In genomic region chr2:200212862-200213425, GRCh38 we compare ENCODE assay signal across 19 cellular contexts.
"Had no signal": no experiment of that assay in that cellular context is flagged by ENCODE, and none has a peak within 500 bp of the region (broad histone marks: within the 10 kb centered on the region; RNA-seq: fewer than 3 reads in every experiment).

No MANE protein-coding gene starts in this region.

- H3K9me3 ChIP-seq: heart right ventricle, mucosa of descending colon, prostate gland, spleen, upper lobe of left lung had no signal

- DNase-seq: activated naive CD8-positive, alpha-beta T cell treated with anti-CD3 and anti-CD28 coated beads, Interleukin-2, amount 10 ng/mL, durations not matched to agents 7 days and 5 days; anterior cingulate cortex; cortex of kidney; effector memory CD4-positive, alpha-beta T cell; heart right ventricle; mucosa of descending colon; natural killer cell; occipital lobe; right cardiac atrium; spleen; stimulated activated naive CD8-positive, alpha-beta T cell treated with anti-CD3 and anti-CD28 coated beads, Interleukin-15, amount 100 ng/mL, for 72 hours; T-cell; T-helper 9 cell; upper lobe of left lung had no signal

- H3K4me3 Mint-ChIP-seq: activated naive CD8-positive, alpha-beta T cell treated with anti-CD3 and anti-CD28 coated beads, Interleukin-2, amount 10 ng/mL, durations not matched to agents 7 days and 5 days; activated T-helper 1 cell treated with anti-CD3 and anti-CD28 coated beads, Interleukin-12 subunit alpha, Interleukin-12 subunit beta, Interleukin-2, Interleukin-4 antibody, amounts not matched to agents 30 ng/mL and 10 ng/mL and 1 ng/mL, durations not matched to agents 14 hours and 24 hours and 36 hours; natural killer cell; stimulated activated naive CD8-positive, alpha-beta T cell treated with anti-CD3 and anti-CD28 coated beads, Interleukin-15, amount 100 ng/mL, for 72 hours; T-cell had no signal

- H3K27ac ChIP-seq: heart right ventricle, prostate gland, spleen, upper lobe of left lung had no signal

- FAIRE-seq: frontal cortex, islet of Langerhans had no signal

- H3K4me3 ChIP-seq: heart right ventricle, mucosa of descending colon, prostate gland, spleen, upper lobe of left lung had no signal

- H3K36me3 ChIP-seq: heart right ventricle, prostate gland, spleen, upper lobe of left lung had no signal

- H3K4me1 ChIP-seq: heart right ventricle, prostate gland, spleen, upper lobe of left lung had no signal

- H3K27me3 ChIP-seq: upper lobe of left lung had no signal

- H3K27ac Mint-ChIP-seq: activated naive CD8-positive, alpha-beta T cell treated with anti-CD3 and anti-CD28 coated beads, Interleukin-2, amount 10 ng/mL, durations not matched to agents 7 days and 5 days; activated T-helper 1 cell treated with anti-CD3 and anti-CD28 coated beads, Interleukin-12 subunit alpha, Interleukin-12 subunit beta, Interleukin-2, Interleukin-4 antibody, amounts not matched to agents 30 ng/mL and 10 ng/mL and 1 ng/mL, durations not matched to agents 14 hours and 24 hours and 36 hours; natural killer cell; T-cell had no signal

- H3K4me1 Mint-ChIP-seq: activated naive CD8-positive, alpha-beta T cell treated with anti-CD3 and anti-CD28 coated beads, Interleukin-2, amount 10 ng/mL, durations not matched to agents 7 days and 5 days; natural killer cell; stimulated activated naive CD8-positive, alpha-beta T cell treated with anti-CD3 and anti-CD28 coated beads, Interleukin-15, amount 100 ng/mL, for 72 hours; T-cell had no signal

- ATAC-seq: activated CD4-positive, CD25-positive, alpha-beta regulatory T cell treated with anti-CD3 and anti-CD28 coated beads, Interleukin-2, amount 50 U/mL, for 24 hours; heart right ventricle; mucosa of descending colon; natural killer cell; right cardiac atrium; stimulated activated naive CD8-positive, alpha-beta T cell treated with anti-CD3 and anti-CD28 coated beads, Interleukin-15, amount 100 ng/mL, for 72 hours; T-cell had no signal

- H3K36me3 Mint-ChIP-seq: activated naive CD8-positive, alpha-beta T cell treated with anti-CD3 and anti-CD28 coated beads, Interleukin-2, amount 10 ng/mL, durations not matched to agents 7 days and 5 days; natural killer cell; T-cell had no signal
